Comparison of ENCODE assay signal across 8 cellular contexts in genomic region chr7:72140566-72140965, GRCh38.
"Had no signal": no experiment of that assay in that cellular context is flagged by ENCODE, and none has a peak within 500 bp of the region (broad histone marks: within the 10 kb centered on the region; RNA-seq: fewer than 3 reads in every experiment).

No MANE protein-coding gene starts in this region.

- H3K4me3 ChIP-seq: GM23248, HAP-1 had no signal

- H2AFZ ChIP-seq: GM23248 had no signal

- H3K4me3 Mint-ChIP-seq: H9, HFFc6 had no signal

- H3K4me1 ChIP-seq: HAP-1 had no signal

- ATAC-seq: HCT116 had no signal

- H3K27ac Mint-ChIP-seq: H9, HFFc6 had no signal

- H3K4me1 Mint-ChIP-seq: H9 had no signal

- H3K9me3 ChIP-seq: HAP-1 had no signal

- H3K27ac ChIP-seq: GM23248 had no signal

- H3K36me3 ChIP-seq: HAP-1 had no signal

- H3K9ac ChIP-seq: GM23248 had no signal

- DNase-seq: GM23248, GOT3, H7, H9, HCEC 1CT, HFFc6 had no signal
